Comparison of ENCODE assay signal across 13 cellular contexts in the genomic region with DNA sequence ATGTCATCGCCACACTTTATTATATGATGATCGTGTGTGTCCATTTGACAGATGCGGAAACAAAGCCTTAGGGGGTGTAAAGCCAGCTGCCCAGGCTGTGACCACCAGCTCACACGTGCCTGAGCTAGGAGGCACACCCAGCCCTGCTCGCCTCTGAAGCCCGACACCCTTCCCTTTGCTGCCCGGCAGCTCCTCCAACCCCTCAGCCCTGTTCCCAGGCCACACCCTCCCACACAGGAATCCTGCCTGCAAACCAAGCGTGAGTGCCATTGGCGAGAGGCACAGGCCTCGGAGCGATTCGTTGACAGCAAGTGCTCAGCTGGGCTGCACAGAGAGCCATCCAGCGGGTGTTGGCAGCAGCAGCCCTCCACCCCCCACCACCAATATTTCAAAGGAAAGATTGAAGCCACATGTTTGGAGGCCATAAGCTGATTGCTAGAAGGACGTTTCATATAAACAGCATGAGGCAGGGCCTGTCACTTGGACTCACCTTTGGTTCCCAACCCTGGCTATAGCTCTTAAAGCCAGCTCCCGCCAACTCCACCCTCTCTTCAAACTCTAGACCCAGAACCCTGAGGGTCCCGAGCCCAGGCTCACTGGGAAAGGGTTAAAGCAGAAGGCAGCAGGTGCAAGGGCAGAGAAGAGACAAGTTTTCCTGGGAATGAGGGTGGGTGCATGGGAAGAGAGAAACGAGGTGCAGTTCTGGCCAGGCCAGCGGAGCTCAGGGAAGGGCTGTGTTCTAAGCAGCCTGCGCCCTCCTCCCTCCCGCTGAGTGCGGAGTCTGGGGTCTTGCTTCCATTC.
DNase-seq lines count a peak whose midpoint lies in the region; ATAC-seq, FAIRE-seq and TF ChIP-seq lines count a peak whose summit lies in the region.
"Had no signal": no experiment of that assay in that cellular context is flagged by ENCODE, and none has a peak within 500 bp of the region (broad histone marks: within the 10 kb centered on the region; RNA-seq: fewer than 3 reads in every experiment).

No MANE protein-coding gene starts in this region.

- no peaks in the 10 kb centered on the region for H3K79me2 ChIP-seq in fibroblast of lung (ENCODE audit: control insufficient read depth, insufficient read depth, low read length)
- no peaks in the 10 kb centered on the region for H3K79me2 ChIP-seq in mesendoderm (ENCODE audit: control insufficient read depth, insufficient read depth, low read length)

- no peak overlapping the region for H2AFZ ChIP-seq in fibroblast of lung (ENCODE audit: low read length)

- H2BK5ac ChIP-seq in mesendoderm (ENCODE audit: low read length), result no peak overlapping the region

- peaks cover 18% of the 10 kb centered on the region for H3K27me3 ChIP-seq in fibroblast of lung (ENCODE audit: control insufficient read depth, insufficient read depth, low read length)
- H3K27me3 ChIP-seq in mesendoderm (ENCODE audit: insufficient read depth, low read length, poor library complexity), result no peaks in the 10 kb centered on the region

- H3K9ac ChIP-seq in fibroblast of lung (ENCODE audit: insufficient read depth, low read length), result no peak overlapping the region
- no peak overlapping the region for H3K9ac ChIP-seq in mesendoderm (ENCODE audit: low read length)

- H3K4me1 ChIP-seq in fibroblast of lung (ENCODE audit: control insufficient read depth, extremely low read depth, insufficient read depth, low read length), result no peaks in the 10 kb centered on the region
- H3K4me1 ChIP-seq in mesendoderm (ENCODE audit: control insufficient read depth, low read depth, low read length), result peaks cover 2% of the 10 kb centered on the region

- H3K23ac ChIP-seq in mesendoderm (ENCODE audit: low read length), result no peak overlapping the region

- H3K4ac ChIP-seq in mesendoderm (ENCODE audit: low read depth, low read length), result no peak overlapping the region

- H4K20me1 ChIP-seq in fibroblast of lung (ENCODE audit: control insufficient read depth, extremely low read depth, insufficient read depth, low read length), result no peaks in the 10 kb centered on the region

- H2AK5ac ChIP-seq in mesendoderm (ENCODE audit: low read length), result no peak overlapping the region

- H3K27ac Mint-ChIP-seq in immature natural killer cell, result no peak overlapping the region

- H2BK15ac ChIP-seq in mesendoderm (replicated peaks; ENCODE audit: low read depth), result no peak overlapping the region

- H3K79me1 ChIP-seq in mesendoderm (ENCODE audit: low read length), result no peaks in the 10 kb centered on the region

- no peak overlapping the region for H4K5ac ChIP-seq in mesendoderm (ENCODE audit: low read length)

- no peak for TF ChIP-seq POLR2A in GM12892 (IDR thresholded peaks at IDR 0.05; ENCODE audit: low read depth, low read length)

- no peaks in the 10 kb centered on the region for H3K36me3 Mint-ChIP-seq in immature natural killer cell

- DNase-seq in AG20443 (ENCODE audit: low spot score), result peak; percentile 63
- peak; percentile 37 for DNase-seq in NCI-H510A (lab: John Stamatoyannopoulos, UW)
- peak; percentile 37 to 47 for DNase-seq in fibroblast of lung (ENCODE audit: low read depth in 2 of 2)
- DNase-seq in mesendoderm, result peak; percentile 75
- DNase-seq in GM12892 (ENCODE audit: insufficient read length), result no peak
- no peak for DNase-seq in immature natural killer cell
- DNase-seq: activated CD4-positive, CD25-positive, alpha-beta regulatory T cell; GDM1; MM.1S; stimulated activated CD4-positive, alpha-beta T cell treated with anti-CD3 and anti-CD28 coated beads, Interleukin-1b, Interleukin-23, amount 100 ng/mL, for 48 hours had no signal

- H3K4me1 Mint-ChIP-seq in immature natural killer cell, result no peaks in the 10 kb centered on the region

- H3K4me3 Mint-ChIP-seq in immature natural killer cell, result no peak overlapping the region

- no peaks in the 10 kb centered on the region for H3K9me3 Mint-ChIP-seq in immature natural killer cell

- H3K56ac ChIP-seq in mesendoderm (ENCODE audit: low read length), result no peak overlapping the region

- no peak for ATAC-seq in GM18520 (IDR thresholded peaks at IDR 0.05; ENCODE audit: unreplicated experiment)
- ATAC-seq in GM21423 (IDR thresholded peaks at IDR 0.05; ENCODE audit: unreplicated experiment), result no peak

- no peak overlapping the region for H3K4me3 ChIP-seq in fibroblast of lung (replicated peaks in 1 of 4; ENCODE audit: control extremely low read depth in 1 of 4, insufficient read depth in 1 of 4, low read depth in 3 of 4, low read length in 4 of 4)
- H3K4me3 ChIP-seq in mesendoderm (ENCODE audit: low read length), result no peak overlapping the region
- H3K4me3 ChIP-seq: SK-N-MC had no signal

- TF ChIP-seq CTCF in fibroblast of lung (conservative IDR thresholded peaks at IDR 0.05 in 1 of 2, IDR thresholded peaks at IDR 0.05 in 1 of 2; ENCODE audit: low read depth in 1 of 2, low read length in 2 of 2), result no peak

- H2BK120ac ChIP-seq in mesendoderm (ENCODE audit: low read depth, low read length), result no peak overlapping the region

- H3K27ac ChIP-seq in fibroblast of lung (ENCODE audit: insufficient read depth, low read length), result no peak overlapping the region
- H3K27ac ChIP-seq in mesendoderm (ENCODE audit: low read depth, low read length), result no peak overlapping the region
- H3K27ac ChIP-seq: SK-N-MC had no signal

- FAIRE-seq in GM12892 (lab: Jason Lieb, UNC), result no peak

- H4K8ac ChIP-seq in mesendoderm (ENCODE audit: low read depth, low read length), result no peak overlapping the region

- H3K18ac ChIP-seq in mesendoderm (ENCODE audit: low read length), result no peak overlapping the region

- WGBS in mesendoderm (ENCODE audit: extremely low coverage, insufficient coverage, low lambda C conversion rate), result no CpG with 5 or more reads among the region's 21 CpGs

- H3K27me3 Mint-ChIP-seq in immature natural killer cell (ENCODE audit: low read depth in 3 of 3), result peaks cover 2 to 13% (median 2%) of the 10 kb centered on the region in 3 donors

- H3K36me3 ChIP-seq in fibroblast of lung (ENCODE audit: control insufficient read depth, insufficient read depth, low read length) (no peaks in the 10 kb centered on the region), mesendoderm (ENCODE audit: control insufficient read depth, insufficient read depth, low read length) (no peaks in the 10 kb centered on the region)

- no peaks in the 10 kb centered on the region for H3K9me3 ChIP-seq in fibroblast of lung (ENCODE audit: control insufficient read depth, insufficient read depth, low read depth, low read length)

- H3K4me2 ChIP-seq in fibroblast of lung (ENCODE audit: extremely low read depth, insufficient read depth, low read length) (no peak overlapping the region), mesendoderm (ENCODE audit: low read length) (no peak overlapping the region)

Comparison
In these comparisons a context has a peak if more than half of its experiments do, and no peak if none do; other contexts are left out.
1. DNase-seq: peak in AG20443 (single experiment), NCI-H510A (single experiment), fibroblast of lung (2 of 2) and mesendoderm (single experiment); none in GM12892 (single experiment) and immature natural killer cell (0 of 3).